Comparison of ENCODE assay signal across 8 cellular contexts in the genomic region with DNA sequence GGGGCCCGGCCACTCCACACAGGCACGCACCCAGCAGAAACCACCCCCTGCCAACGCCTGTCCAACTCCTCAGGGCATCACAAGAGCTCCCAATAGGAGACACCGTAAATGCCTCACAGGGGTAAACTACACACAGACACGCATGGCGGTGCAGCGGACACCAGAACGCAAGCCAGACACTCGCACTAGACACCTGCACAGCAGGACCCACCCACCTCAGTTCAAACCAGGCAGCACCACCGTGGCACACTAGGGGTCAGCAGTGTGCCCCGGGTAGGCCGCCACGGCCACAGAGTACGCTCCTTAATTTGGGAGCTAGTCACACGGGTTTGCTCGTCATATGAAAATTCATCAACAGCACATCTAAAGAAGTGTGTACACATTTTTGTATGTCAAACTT. TPM values are rescaled to one million over a fixed set of nuclear protein-coding genes. Genes with fewer than 3 reads are reported as not detected.
DNase-seq lines count a peak whose midpoint lies in the region; ATAC-seq and TF ChIP-seq lines count a peak whose summit lies in the region.

No MANE protein-coding gene starts in this region.

- peak; percentile 77 for ATAC-seq in activated CD8-positive, alpha-beta T cell treated with anti-CD3 and anti-CD28 coated beads for 36 hours
- peak; percentile 58 for ATAC-seq in effector memory CD8-positive, alpha-beta T cell (replicated peaks)
- peak; percentile 79 for ATAC-seq in stimulated activated memory B cell treated with anti-CD40 and anti-IgM and Interleukin-4, amounts not matched to agents 10 μg/mL and 1 μg/mL and 100 μg/mL, for 72 hours

- POLR2A ChIA-PET in activated CD8-positive, alpha-beta T cell treated with anti-CD3 and anti-CD28 coated beads for 36 hours (lab: Charles Lee), result interaction anchor here (1.0 kb wide), 1 partner anchor 219 kb away, joined by 4 read pairs; no protein-coding TSS in a partner anchor

- intact Hi-C loops in activated CD8-positive, alpha-beta T cell treated with anti-CD3 and anti-CD28 coated beads for 36 hours (cut with micrococcal nuclease), result loop anchor here (10.0 kb wide), 1 partner anchor 193 kb away; no protein-coding TSS in a partner anchor

- H3K9me3 Mint-ChIP-seq in activated CD8-positive, alpha-beta T cell treated with anti-CD3 and anti-CD28 coated beads for 36 hours, result no peaks in the 10 kb centered on the region
- no peaks in the 10 kb centered on the region for H3K9me3 Mint-ChIP-seq in effector memory CD8-positive, alpha-beta T cell
- no peaks in the 10 kb centered on the region for H3K9me3 Mint-ChIP-seq in stimulated activated memory B cell treated with anti-CD40 and anti-IgM and Interleukin-4, amounts not matched to agents 10 μg/mL and 1 μg/mL and 100 μg/mL, for 72 hours

- peaks cover 40% of the 10 kb centered on the region for H3K4me1 Mint-ChIP-seq in activated CD8-positive, alpha-beta T cell treated with anti-CD3 and anti-CD28 coated beads for 36 hours (ENCODE audit: low read depth)
- H3K4me1 Mint-ChIP-seq in effector memory CD8-positive, alpha-beta T cell (ENCODE audit: low read depth in 2 of 2), result peaks cover 27 to 49% of the 10 kb centered on the region in 2 donors
- peaks cover 54% of the 10 kb centered on the region for H3K4me1 Mint-ChIP-seq in stimulated activated memory B cell treated with anti-CD40 and anti-IgM and Interleukin-4, amounts not matched to agents 10 μg/mL and 1 μg/mL and 100 μg/mL, for 72 hours

- H3K27me3 Mint-ChIP-seq in activated CD8-positive, alpha-beta T cell treated with anti-CD3 and anti-CD28 coated beads for 36 hours, result no peaks in the 10 kb centered on the region
- no peaks in the 10 kb centered on the region for H3K27me3 Mint-ChIP-seq in effector memory CD8-positive, alpha-beta T cell
- no peaks in the 10 kb centered on the region for H3K27me3 Mint-ChIP-seq in stimulated activated memory B cell treated with anti-CD40 and anti-IgM and Interleukin-4, amounts not matched to agents 10 μg/mL and 1 μg/mL and 100 μg/mL, for 72 hours

- no peak overlapping the region for H3K27ac Mint-ChIP-seq in activated CD8-positive, alpha-beta T cell treated with anti-CD3 and anti-CD28 coated beads for 36 hours
- H3K27ac Mint-ChIP-seq in effector memory CD8-positive, alpha-beta T cell, result peak overlapping the region; percentile 31 to 70
- H3K27ac Mint-ChIP-seq in stimulated activated memory B cell treated with anti-CD40 and anti-IgM and Interleukin-4, amounts not matched to agents 10 μg/mL and 1 μg/mL and 100 μg/mL, for 72 hours, result no peak overlapping the region

- peaks cover 18% of the 10 kb centered on the region for H3K36me3 Mint-ChIP-seq in activated CD8-positive, alpha-beta T cell treated with anti-CD3 and anti-CD28 coated beads for 36 hours (ENCODE audit: low read depth)
- H3K36me3 Mint-ChIP-seq in effector memory CD8-positive, alpha-beta T cell (ENCODE audit: insufficient read depth), result peaks cover 45% of the 10 kb centered on the region
- peaks cover 32% of the 10 kb centered on the region for H3K36me3 Mint-ChIP-seq in stimulated activated memory B cell treated with anti-CD40 and anti-IgM and Interleukin-4, amounts not matched to agents 10 μg/mL and 1 μg/mL and 100 μg/mL, for 72 hours

- DNase-seq in SKM-1 treated with dmso at 0.1 percent for 144 hours (lab: John Stamatoyannopoulos, UW; ENCODE audit: unreplicated experiment) (peak; percentile 14), SKM-1 (lab: John Stamatoyannopoulos, UW; ENCODE audit: unreplicated experiment) (no peak), NCI-H460 (ENCODE audit: extremely low read depth, low read depth) (peak; percentile 48), mucosa of gallbladder (ENCODE audit: low spot score) (peak; percentile 64), cortex of kidney (lab: John Stamatoyannopoulos, UW) (no peak)
- DNase-seq in activated CD8-positive, alpha-beta T cell treated with anti-CD3 and anti-CD28 coated beads for 36 hours, result peak; percentile 87
- peak; percentile 58 to 73 (median 65) for DNase-seq in effector memory CD8-positive, alpha-beta T cell

- H3K4me3 Mint-ChIP-seq in activated CD8-positive, alpha-beta T cell treated with anti-CD3 and anti-CD28 coated beads for 36 hours, result no peak overlapping the region
- H3K4me3 Mint-ChIP-seq in effector memory CD8-positive, alpha-beta T cell, result peak overlapping the region in 1 of 2 donors; percentile 69
- no peak overlapping the region for H3K4me3 Mint-ChIP-seq in stimulated activated memory B cell treated with anti-CD40 and anti-IgM and Interleukin-4, amounts not matched to agents 10 μg/mL and 1 μg/mL and 100 μg/mL, for 72 hours

- CTCF ChIA-PET in activated CD8-positive, alpha-beta T cell treated with anti-CD3 and anti-CD28 coated beads for 36 hours (lab: Charles Lee), result interaction anchor here (0.5 to 4.4 kb wide), 17 partner anchors 10 to 309 kb away, joined by 3 to 47 read pairs (median 4); partner anchors contain the start of genes BAHCC1, NDUFAF8 and TEPSIN

- TF ChIP-seq CTCF in activated CD8-positive, alpha-beta T cell treated with anti-CD3 and anti-CD28 coated beads for 36 hours (IDR thresholded peaks at IDR 0.05), result peak; percentile 82

RNA-seq across cellular contexts. Expression of gene SLC38A10, which starts 3.4 kb away (rescaled TPM):
- 41.8 and 49.3 TPM in 2 replicates for total RNA-seq in NCI-H460 (2014; rRNA removed; shearing (Covaris generic))
- 118 and 138 TPM in 2 replicates for polyA plus RNA-seq in NCI-H460 (2014; cell fraction: nucleus; rRNA removed)
- total RNA-seq in activated CD8-positive, alpha-beta T cell treated with anti-CD3 and anti-CD28 coated beads for 36 hours, result 10 to 100 TPM; 42.7 to 45.4 TPM
- total RNA-seq in mucosa of gallbladder, result 135 TPM

RNA-seq across cellular contexts. Expression of gene NDUFAF8, which starts 52.5 kb away (rescaled TPM):
- 78.3 and 88.5 TPM in 2 replicates for total RNA-seq in NCI-H460 (2014; rRNA removed; shearing (Covaris generic))
- 58.9 and 222 TPM in 2 replicates for polyA plus RNA-seq in NCI-H460 (2014; cell fraction: nucleus; rRNA removed)
- 10 to 100 TPM; 72.3 to 75.4 TPM for total RNA-seq in activated CD8-positive, alpha-beta T cell treated with anti-CD3 and anti-CD28 coated beads for 36 hours
- 38.1 TPM for total RNA-seq in mucosa of gallbladder

RNA-seq across cellular contexts. Expression of gene TEPSIN, which starts 52.8 kb away (rescaled TPM):
- 18.3 and 19.6 TPM in 2 replicates for total RNA-seq in NCI-H460 (2014; rRNA removed; shearing (Covaris generic))
- polyA plus RNA-seq in NCI-H460 (2014; cell fraction: nucleus; rRNA removed), result 146 and 154 TPM in 2 replicates
- 10 to 100 TPM; 28.2 to 32.2 TPM for total RNA-seq in activated CD8-positive, alpha-beta T cell treated with anti-CD3 and anti-CD28 coated beads for 36 hours
- 57.9 TPM for total RNA-seq in mucosa of gallbladder

Comparison
In these comparisons a context has a peak if more than half of its experiments do, and no peak if none do; other contexts are left out.
1. DNase-seq: peak in SKM-1 treated with dmso at 0.1 percent for 144 hours (single experiment), NCI-H460 (single experiment), activated CD8-positive, alpha-beta T cell treated with anti-CD3 and anti-CD28 coated beads for 36 hours (single experiment), effector memory CD8-positive, alpha-beta T cell (3 of 3) and mucosa of gallbladder (single experiment); none in SKM-1 (single experiment) and cortex of kidney (single experiment).
2. H3K27ac Mint-ChIP-seq: peak in effector memory CD8-positive, alpha-beta T cell (2 of 2); none in activated CD8-positive, alpha-beta T cell treated with anti-CD3 and anti-CD28 coated beads for 36 hours (single experiment) and stimulated activated memory B cell treated with anti-CD40 and anti-IgM and Interleukin-4, amounts not matched to agents 10 μg/mL and 1 μg/mL and 100 μg/mL, for 72 hours (single experiment).
3. Peak in every context shown above with its lines, with median percentiles within 50 percentile points of each other: ATAC-seq.